In the genomic region with DNA sequence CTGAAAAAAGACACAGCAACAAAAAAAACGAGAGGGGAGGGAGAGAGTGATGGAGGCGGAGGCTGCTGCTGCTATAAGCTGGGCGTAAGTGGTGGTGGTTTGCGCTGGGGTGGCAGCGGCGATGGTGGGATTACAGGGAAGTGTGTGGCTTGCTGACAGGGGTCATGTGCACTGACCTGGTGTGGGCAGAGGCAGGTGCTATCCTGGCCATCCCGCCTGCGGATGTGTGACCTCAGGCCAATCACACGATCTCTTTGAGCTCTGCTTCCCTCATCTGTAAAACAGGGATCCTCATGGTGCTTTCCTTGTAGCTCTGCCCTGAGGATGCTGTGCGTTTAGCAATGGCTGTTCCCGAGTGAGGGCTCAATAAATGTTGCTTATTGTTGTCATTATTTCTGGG, we compare ENCODE assay signal across 1 cellular context.
TF ChIP-seq lines count a peak whose summit lies in the region.

No MANE protein-coding gene starts in this region.

TF ChIP-seq in GM12878, 131 proteins besides CTCF, POLR2A, EP300 and RAD21:
- peak; percentile 50 for TF ChIP-seq POLR2AphosphoS5 (IDR thresholded peaks at IDR 0.05; ENCODE audit: low read length)
- TF ChIP-seq RBBP5 (conservative IDR thresholded peaks at IDR 0.05), result no peak
- no peak for TF ChIP-seq TCF3 (IDR thresholded peaks at IDR 0.05; ENCODE audit: borderline replicate concordance, insufficient read depth, low read depth, low read length)
- TF ChIP-seq JUNB (IDR thresholded peaks at IDR 0.05), result no peak
